ENCODE assay signal across 22 cellular contexts in genomic region chr3:189237516-189237915, GRCh38.
"Had no signal": no experiment of that assay in that cellular context is flagged by ENCODE, and none has a peak within 500 bp of the region (broad histone marks: within the 10 kb centered on the region; RNA-seq: fewer than 3 reads in every experiment).

No MANE protein-coding gene starts in this region.

- ATAC-seq: activated naive CD4-positive, alpha-beta T cell treated with anti-CD3 and anti-CD28 coated beads, Interleukin-2, amount 50 U/mL, for 72 hours; activated naive CD8-positive, alpha-beta T cell treated with anti-CD3 and anti-CD28 coated beads, Interleukin-2, amount 50 U/mL, for 24 hours; activated T-cell treated with anti-CD3 and anti-CD28 coated beads, Interleukin-2, amount 50 U/mL, for 4 hours; PC-3; T-helper 17 cell; WTC11 had no signal

- H3K4me1 Mint-ChIP-seq: WTC11 had no signal

- H3K36me3 Mint-ChIP-seq: WTC11 had no signal

- H3K27ac Mint-ChIP-seq: activated CD4-positive, alpha-beta memory T cell treated with anti-CD3 and anti-CD28 coated beads for 36 hours; activated naive CD4-positive, alpha-beta T cell treated with anti-CD3 and anti-CD28 coated beads, Interleukin-2, amount 50 U/mL, for 72 hours; T-helper 17 cell; WTC11 had no signal

- H3K4me3 Mint-ChIP-seq: activated CD4-positive, alpha-beta memory T cell treated with anti-CD3 and anti-CD28 coated beads for 36 hours; activated naive CD8-positive, alpha-beta T cell treated with anti-CD3 and anti-CD28 coated beads, Interleukin-2, amount 50 U/mL, for 24 hours; activated T-cell treated with anti-CD3 and anti-CD28 coated beads, Interleukin-2, amount 50 U/mL, for 4 hours; T-helper 17 cell; WTC11 had no signal

- DNase-seq: activated CD4-positive, alpha-beta memory T cell treated with anti-CD3 and anti-CD28 coated beads for 36 hours; activated CD4-positive, alpha-beta T cell treated with anti-CD3 and anti-CD28 coated beads for 48 hours; activated CD4-positive, CD25-positive, alpha-beta regulatory T cell treated with anti-CD3 and anti-CD28 coated beads, Interleukin-2, amount 50 U/mL, for 72 hours; activated CD8-positive, alpha-beta memory T cell treated with anti-CD3 and anti-CD28 coated beads for 24 hours; activated effector memory CD4-positive, alpha-beta T cell treated with anti-CD3 and anti-CD28 coated beads, Interleukin-2, amount 50 U/mL, for 16 hours; activated naive CD4-positive, alpha-beta T cell treated with Interleukin-2 at 50 U/mL for 16 hours; activated naive CD8-positive, alpha-beta T cell treated with anti-CD3 and anti-CD28 coated beads, Interleukin-2, amount 50 U/mL, for 24 hours; activated T-cell treated with anti-CD3 and anti-CD28 coated beads, Interleukin-2, amount 50 U/mL, for 4 hours; amygdala; cerebellar nuclear complex; NCI-H1105 treated with DMSO at 0.1 percent for 48 hours; NCI-H1436 treated with DMSO at 0.1 percent for 48 hours; NCI-H187; NCI-H2081; NCI-H446; NCI-H524; PC-3; SHP77 treated with DMSO at 0.1 percent for 48 hours; T-helper 17 cell; T-helper 9 cell had no signal
